Comparison of ENCODE assay signal across 11 cellular contexts in genomic region chr2:159083601-159084000, GRCh38.
A peak's percentile ranks its signal among the peaks of the same experiment; 100 is the strongest.
DNase-seq lines count a peak whose midpoint lies in the region; ATAC-seq and TF ChIP-seq lines count a peak whose summit lies in the region.
"Had no signal": no experiment of that assay in that cellular context is flagged by ENCODE, and none has a peak within 500 bp of the region (broad histone marks: within the 10 kb centered on the region; RNA-seq: fewer than 3 reads in every experiment).

No MANE protein-coding gene starts in this region.

- intact Hi-C loops in ascending aorta (cut with DNase I) (no loop called here), heart left ventricle (cut with DNase I) (no loop called here)
- intact Hi-C loops in CD4-positive, alpha-beta memory T cell (cut with micrococcal nuclease), result no loop called here

- CTCF ChIA-PET in CD4-positive, alpha-beta memory T cell (lab: Charles Lee; ENCODE audit: partially characterized antibody), result no interaction called here

- peak; percentile 60 for DNase-seq in GM03348 (ENCODE audit: low spot score)
- DNase-seq in ascending aorta (ENCODE audit: low spot score in 2 of 2), result no peak
- DNase-seq in heart left ventricle, result no peak
- no peak for DNase-seq in NCI-H187 treated with DMSO at 0.1 percent for 48 hours (lab: John Stamatoyannopoulos, UW)
- no peak for DNase-seq in CD4-positive, alpha-beta memory T cell
- DNase-seq: activated gamma-delta T cell treated with Interleukin-2 at 50 U/mL for 16 hours; stimulated activated CD4-positive, alpha-beta T cell treated with anti-CD3 and anti-CD28 coated beads, Interleukin-2, amount 100 ng/mL, for 48 hours had no signal

- H3K4me3 ChIP-seq in ascending aorta, result no peak overlapping the region
- H3K4me3 ChIP-seq in heart left ventricle, result no peak overlapping the region
- no peak overlapping the region for H3K4me3 ChIP-seq in skeletal muscle tissue (ENCODE audit: low read length in 3 of 3)
- H3K4me3 ChIP-seq in CD4-positive, alpha-beta memory T cell (ENCODE audit: low read length in 2 of 2), result no peak overlapping the region

- POLR2A ChIA-PET in CD4-positive, alpha-beta memory T cell (lab: Charles Lee; ENCODE audit: partially characterized antibody), result no interaction called here

- H3K9me3 Mint-ChIP-seq in stimulated activated memory B cell treated with anti-CD40 and anti-IgM and Interleukin-4, amounts not matched to agents 10 μg/mL and 1 μg/mL and 100 μg/mL, for 72 hours, result no peaks in the 10 kb centered on the region
- H3K9me3 Mint-ChIP-seq in CD4-positive, alpha-beta memory T cell, result peaks cover 0 to 2% (median 0%) of the 10 kb centered on the region in 8 donors
- H3K9me3 Mint-ChIP-seq: natural killer cell treated with Interleukin-12 subunit alpha and Interleukin-12 subunit beta and Interleukin-15 and Interleukin-18, amount 100 ng/mL, for 72 hours had no signal

- ATAC-seq in heart left ventricle (peak in 3 of 4 donors; percentile 23 to 60 (median 56)), GM18511 (IDR thresholded peaks at IDR 0.05; ENCODE audit: unreplicated experiment) (no peak)
- no peak for ATAC-seq in stimulated activated memory B cell treated with anti-CD40 and anti-IgM and Interleukin-4, amounts not matched to agents 10 μg/mL and 1 μg/mL and 100 μg/mL, for 72 hours
- ATAC-seq: natural killer cell treated with Interleukin-12 subunit alpha and Interleukin-12 subunit beta and Interleukin-15 and Interleukin-18, amount 100 ng/mL, for 72 hours had no signal

- H3K9me3 ChIP-seq in ascending aorta, result no peaks in the 10 kb centered on the region
- H3K9me3 ChIP-seq in heart left ventricle, result no peaks in the 10 kb centered on the region
- H3K9me3 ChIP-seq in skeletal muscle tissue (ENCODE audit: control insufficient read depth in 3 of 3, low read length in 3 of 3), result no peaks in the 10 kb centered on the region
- H3K9me3 ChIP-seq in CD4-positive, alpha-beta memory T cell (ENCODE audit: control insufficient read depth in 1 of 2, low read length in 2 of 2), result no peaks in the 10 kb centered on the region

- H3K27me3 ChIP-seq in ascending aorta (no peaks in the 10 kb centered on the region), heart left ventricle (no peaks in the 10 kb centered on the region), skeletal muscle tissue (ENCODE audit: control insufficient read depth in 3 of 3, insufficient read depth in 3 of 3, low read length in 3 of 3) (no peaks in the 10 kb centered on the region)
- no peaks in the 10 kb centered on the region for H3K27me3 ChIP-seq in CD4-positive, alpha-beta memory T cell (ENCODE audit: insufficient read depth, low read length)

- TF ChIP-seq POLR2A in heart left ventricle (IDR thresholded peaks at IDR 0.05), result no peak

- H3K27ac ChIP-seq in ascending aorta (peak overlapping the region; percentile 77 to 80), heart left ventricle (peak overlapping the region; percentile 42 to 85 (median 70)), skeletal muscle tissue (ENCODE audit: low read depth, low read length) (peak overlapping the region; percentile 64)
- H3K27ac ChIP-seq in CD4-positive, alpha-beta memory T cell (ENCODE audit: low read depth, low read length), result no peak overlapping the region

- TF ChIP-seq CTCF in ascending aorta (IDR thresholded peaks at IDR 0.05) (no peak), heart left ventricle (IDR thresholded peaks at IDR 0.05) (no peak)

- H3K36me3 Mint-ChIP-seq in stimulated activated memory B cell treated with anti-CD40 and anti-IgM and Interleukin-4, amounts not matched to agents 10 μg/mL and 1 μg/mL and 100 μg/mL, for 72 hours, result no peaks in the 10 kb centered on the region
- peaks cover 0 to 3% of the 10 kb centered on the region in 2 donors for H3K36me3 Mint-ChIP-seq in CD4-positive, alpha-beta memory T cell
- H3K36me3 Mint-ChIP-seq: natural killer cell treated with Interleukin-12 subunit alpha and Interleukin-12 subunit beta and Interleukin-15 and Interleukin-18, amount 100 ng/mL, for 72 hours had no signal

- H3K9ac ChIP-seq in skeletal muscle tissue (ENCODE audit: low read depth in 1 of 3, low read length in 3 of 3), result no peak overlapping the region

- H3K4me1 Mint-ChIP-seq in stimulated activated memory B cell treated with anti-CD40 and anti-IgM and Interleukin-4, amounts not matched to agents 10 μg/mL and 1 μg/mL and 100 μg/mL, for 72 hours, result no peaks in the 10 kb centered on the region
- H3K4me1 Mint-ChIP-seq in CD4-positive, alpha-beta memory T cell, result peaks cover 0 to 19% (median 6%) of the 10 kb centered on the region in 4 donors

- H3K27ac Mint-ChIP-seq in stimulated activated memory B cell treated with anti-CD40 and anti-IgM and Interleukin-4, amounts not matched to agents 10 μg/mL and 1 μg/mL and 100 μg/mL, for 72 hours, result no peak overlapping the region
- H3K27ac Mint-ChIP-seq in CD4-positive, alpha-beta memory T cell, result no peak overlapping the region
- H3K27ac Mint-ChIP-seq: natural killer cell treated with Interleukin-12 subunit alpha and Interleukin-12 subunit beta and Interleukin-15 and Interleukin-18, amount 100 ng/mL, for 72 hours had no signal

- WGBS in heart left ventricle, 4 donors, result 52 to 63% (median 59%) methylated on average over 3 of the region's 3 CpGs

- no peaks in the 10 kb centered on the region for H3K36me3 ChIP-seq in ascending aorta
- H3K36me3 ChIP-seq in heart left ventricle, result no peaks in the 10 kb centered on the region
- H3K36me3 ChIP-seq in skeletal muscle tissue (ENCODE audit: control insufficient read depth in 3 of 3, insufficient read depth in 3 of 3, low read length in 3 of 3), result no peaks in the 10 kb centered on the region
- no peaks in the 10 kb centered on the region for H3K36me3 ChIP-seq in CD4-positive, alpha-beta memory T cell (ENCODE audit: insufficient read depth, low read length)

- H3K4me1 ChIP-seq in ascending aorta, result peaks cover 10 to 48% of the 10 kb centered on the region in 2 donors
- H3K4me1 ChIP-seq in heart left ventricle, result peaks cover 16 to 86% (median 58%) of the 10 kb centered on the region in 12 donors
- H3K4me1 ChIP-seq in skeletal muscle tissue (ENCODE audit: control insufficient read depth in 3 of 3, insufficient read depth in 3 of 3, low read length in 3 of 3), result peaks cover 4 to 13% (median 6%) of the 10 kb centered on the region in 3 donors
- H3K4me1 ChIP-seq in CD4-positive, alpha-beta memory T cell (ENCODE audit: insufficient read depth, low read length), result no peaks in the 10 kb centered on the region

- H3K4me3 Mint-ChIP-seq in stimulated activated memory B cell treated with anti-CD40 and anti-IgM and Interleukin-4, amounts not matched to agents 10 μg/mL and 1 μg/mL and 100 μg/mL, for 72 hours, result no peak overlapping the region
- no peak overlapping the region for H3K4me3 Mint-ChIP-seq in CD4-positive, alpha-beta memory T cell
- H3K4me3 Mint-ChIP-seq: natural killer cell treated with Interleukin-12 subunit alpha and Interleukin-12 subunit beta and Interleukin-15 and Interleukin-18, amount 100 ng/mL, for 72 hours had no signal

- no peaks in the 10 kb centered on the region for H3K27me3 Mint-ChIP-seq in stimulated activated memory B cell treated with anti-CD40 and anti-IgM and Interleukin-4, amounts not matched to agents 10 μg/mL and 1 μg/mL and 100 μg/mL, for 72 hours
- H3K27me3 Mint-ChIP-seq in CD4-positive, alpha-beta memory T cell, result peaks cover 0 to 5% of the 10 kb centered on the region in 2 donors
- H3K27me3 Mint-ChIP-seq: natural killer cell treated with Interleukin-12 subunit alpha and Interleukin-12 subunit beta and Interleukin-15 and Interleukin-18, amount 100 ng/mL, for 72 hours had no signal

Comparison
In these comparisons a context has a peak if more than half of its experiments do, and no peak if none do; other contexts are left out.
1. ATAC-seq: peak in heart left ventricle (3 of 4); none in stimulated activated memory B cell treated with anti-CD40 and anti-IgM and Interleukin-4, amounts not matched to agents 10 μg/mL and 1 μg/mL and 100 μg/mL, for 72 hours (single experiment) and GM18511 (single experiment).